9 cellular contexts compared by ENCODE assay signal in genomic region chr17:17669851-17670232, GRCh38.
"Had no signal": no experiment of that assay in that cellular context is flagged by ENCODE, and none has a peak within 500 bp of the region (broad histone marks: within the 10 kb centered on the region; RNA-seq: fewer than 3 reads in every experiment).

No MANE protein-coding gene starts in this region.

- H3K9me3 ChIP-seq: esophagus muscularis mucosa had no signal

- H3K27me3 Mint-ChIP-seq: stimulated activated naive CD8-positive, alpha-beta T cell treated with anti-CD3 and anti-CD28 coated beads, Interleukin-15, Interleukin-2, amounts not matched to agents 100 ng/mL and 50 ng/mL, for 24 hours had no signal

- H3K27ac Mint-ChIP-seq: activated naive CD4-positive, alpha-beta T cell treated with anti-CD3 and anti-CD28 coated beads, Interleukin-2, amount 10 ng/mL, durations not matched to agents 7 days and 5 days; activated T-helper 2 cell treated with anti-CD3 and anti-CD28 coated beads, Interferon-gamma antibody, Interleukin-2, Interleukin-4, amounts not matched to agents 10 μg/mL and 5 μg/mL and 100 μg/mL, durations not matched to agents 14 hours and 24 hours and 36 hours; stimulated activated naive CD8-positive, alpha-beta T cell treated with anti-CD3 and anti-CD28 coated beads, Interleukin-15, Interleukin-2, amounts not matched to agents 100 ng/mL and 50 ng/mL, for 24 hours had no signal

- H3K4me3 Mint-ChIP-seq: activated naive CD4-positive, alpha-beta T cell treated with anti-CD3 and anti-CD28 coated beads, Interleukin-2, amount 10 ng/mL, durations not matched to agents 7 days and 5 days; naive thymus-derived CD4-positive, alpha-beta T cell; stimulated activated naive CD8-positive, alpha-beta T cell treated with anti-CD3 and anti-CD28 coated beads, Interleukin-15, Interleukin-2, amounts not matched to agents 100 ng/mL and 50 ng/mL, for 24 hours had no signal

- H3K36me3 ChIP-seq: esophagus muscularis mucosa had no signal

- DNase-seq: activated CD4-positive, alpha-beta T cell treated with anti-CD3 and anti-CD28 coated beads for 48 hours; activated CD8-positive, alpha-beta memory T cell treated with anti-CD3 and anti-CD28 coated beads for 24 hours; activated naive CD4-positive, alpha-beta T cell treated with anti-CD3 and anti-CD28 coated beads, Interleukin-2, amount 10 ng/mL, durations not matched to agents 7 days and 5 days; left colon; naive thymus-derived CD4-positive, alpha-beta T cell; stimulated activated CD4-positive, alpha-beta T cell treated with anti-CD3 and anti-CD28 coated beads, Interleukin-12 subunit alpha, Interleukin-12 subunit beta, amount 100 ng/mL, for 4 hours had no signal

- H3K27ac ChIP-seq: esophagus muscularis mucosa had no signal

- H3K9me3 Mint-ChIP-seq: activated naive CD4-positive, alpha-beta T cell treated with anti-CD3 and anti-CD28 coated beads, Interleukin-2, amount 10 ng/mL, durations not matched to agents 7 days and 5 days; activated T-helper 2 cell treated with anti-CD3 and anti-CD28 coated beads, Interferon-gamma antibody, Interleukin-2, Interleukin-4, amounts not matched to agents 10 μg/mL and 5 μg/mL and 100 μg/mL, durations not matched to agents 14 hours and 24 hours and 36 hours; naive thymus-derived CD4-positive, alpha-beta T cell; stimulated activated naive CD8-positive, alpha-beta T cell treated with anti-CD3 and anti-CD28 coated beads, Interleukin-15, Interleukin-2, amounts not matched to agents 100 ng/mL and 50 ng/mL, for 24 hours had no signal

- H3K36me3 Mint-ChIP-seq: activated naive CD4-positive, alpha-beta T cell treated with anti-CD3 and anti-CD28 coated beads, Interleukin-2, amount 10 ng/mL, durations not matched to agents 7 days and 5 days; naive thymus-derived CD4-positive, alpha-beta T cell had no signal

- H3K27me3 ChIP-seq: esophagus muscularis mucosa had no signal

- H3K4me3 ChIP-seq: esophagus muscularis mucosa had no signal
